21 cellular contexts compared by ENCODE assay signal in genomic region chr4:100816646-100817045, GRCh38.
"Had no signal": no experiment of that assay in that cellular context is flagged by ENCODE, and none has a peak within 500 bp of the region (broad histone marks: within the 10 kb centered on the region; RNA-seq: fewer than 3 reads in every experiment).

No MANE protein-coding gene starts in this region.

- H3K4me1 ChIP-seq: prostate gland, transverse colon had no signal

- H3K36me3 Mint-ChIP-seq: activated naive CD8-positive, alpha-beta T cell treated with anti-CD3 and anti-CD28 coated beads, Interleukin-2, amount 10 ng/mL, durations not matched to agents 7 days and 5 days had no signal

- FAIRE-seq: TTC549 had no signal

- H3K27ac Mint-ChIP-seq: activated CD4-positive, alpha-beta T cell treated with anti-CD3 and anti-CD28 coated beads, Interleukin-2, amount 10 ng/mL, durations not matched to agents 24 days and 14 days; activated CD8-positive, alpha-beta T cell treated with anti-CD3 and anti-CD28 coated beads, Interleukin-2, amount 10 ng/mL, durations not matched to agents 7 days and 5 days; activated naive CD8-positive, alpha-beta T cell treated with anti-CD3 and anti-CD28 coated beads, Interleukin-2, amount 10 ng/mL, durations not matched to agents 7 days and 5 days; activated T-cell treated with anti-CD3 and anti-CD28 coated beads, Interleukin-2, amount 50 U/mL, for 72 hours; nephron progenitor cell had no signal

- H3K36me3 ChIP-seq: prostate gland, transverse colon had no signal

- H3K4me1 Mint-ChIP-seq: activated naive CD8-positive, alpha-beta T cell treated with anti-CD3 and anti-CD28 coated beads, Interleukin-2, amount 10 ng/mL, durations not matched to agents 7 days and 5 days; nephron progenitor cell had no signal

- H3K27ac ChIP-seq: prostate gland, skin epidermis, transverse colon had no signal

- DNase-seq: activated CD4-positive, alpha-beta T cell treated with anti-CD3 and anti-CD28 coated beads, Interleukin-2, amount 10 ng/mL, durations not matched to agents 24 days and 14 days; activated CD4-positive, CD25-positive, alpha-beta regulatory T cell; activated CD8-positive, alpha-beta memory T cell treated with anti-CD3 and anti-CD28 coated beads, Interleukin-2, amount 50 U/mL, for 4 hours; activated CD8-positive, alpha-beta T cell treated with anti-CD3 and anti-CD28 coated beads, Interleukin-2, amount 10 ng/mL, durations not matched to agents 7 days and 5 days; activated naive CD8-positive, alpha-beta T cell treated with anti-CD3 and anti-CD28 coated beads, Interleukin-2, amount 10 ng/mL, durations not matched to agents 7 days and 5 days; activated T-cell treated with anti-CD3 and anti-CD28 coated beads, Interleukin-2, amount 50 U/mL, for 72 hours; anterior cingulate cortex; dermis blood vessel endothelial cell; erythroblast; hippocampal formation; kidney glomerular epithelial cell; nephron progenitor cell; right cardiac atrium; stimulated activated CD4-positive, alpha-beta T cell treated with anti-CD3 and anti-CD28 coated beads, Interleukin-15, amount 100 ng/mL, for 24 hours; stimulated activated CD4-positive, alpha-beta T cell treated with anti-CD3 and anti-CD28 coated beads, Interleukin-4, amount 100 ng/mL, for 1 hour; stimulated activated naive CD4-positive, alpha-beta T cell treated with Interleukin-2 at 50 U/mL for 16 hours; substantia nigra; transverse colon had no signal

- H3K4me3 Mint-ChIP-seq: activated CD4-positive, alpha-beta T cell treated with anti-CD3 and anti-CD28 coated beads, Interleukin-2, amount 10 ng/mL, durations not matched to agents 24 days and 14 days; activated CD8-positive, alpha-beta T cell treated with anti-CD3 and anti-CD28 coated beads, Interleukin-2, amount 10 ng/mL, durations not matched to agents 7 days and 5 days; activated naive CD8-positive, alpha-beta T cell treated with anti-CD3 and anti-CD28 coated beads, Interleukin-2, amount 10 ng/mL, durations not matched to agents 7 days and 5 days; activated T-cell treated with anti-CD3 and anti-CD28 coated beads, Interleukin-2, amount 50 U/mL, for 72 hours; nephron progenitor cell had no signal

- H3K9me3 ChIP-seq: prostate gland, transverse colon had no signal

- H3K9me3 Mint-ChIP-seq: activated naive CD8-positive, alpha-beta T cell treated with anti-CD3 and anti-CD28 coated beads, Interleukin-2, amount 10 ng/mL, durations not matched to agents 7 days and 5 days; nephron progenitor cell had no signal

- H3K27me3 ChIP-seq: transverse colon had no signal

- H3K4me3 ChIP-seq: prostate gland, skin epidermis, transverse colon had no signal
